In genomic region chr14:77045570-77045890, GRCh38 we compare ENCODE assay signal across 2 cellular contexts.
TF ChIP-seq lines count a peak whose summit lies in the region.

No MANE protein-coding gene starts in this region.

TF ChIP-seq in HEK293, 187 proteins besides CTCF, POLR2A, EP300 and RAD21:
- TF ChIP-seq KLF1 (tag by site-specific recombination; IDR thresholded peaks at IDR 0.05) (peak; percentile 38; the same call in 1 of the 2 replicates), ZBTB20 (tag by site-specific recombination; IDR thresholded peaks at IDR 0.05) (peak; percentile 43; the same call in 1 of the 2 replicates), ZNF302 (tag by site-specific recombination; IDR thresholded peaks at IDR 0.05; ENCODE audit: low read depth) (no peak)
TF ChIP-seq in HEK293: peak in this region for 2.

TF ChIP-seq in HepG2, 621 proteins besides CTCF, POLR2A, EP300 and RAD21:
- no peak for TF ChIP-seq RFXAP (CRISPR knock-in tag; IDR thresholded peaks at IDR 0.05; ENCODE audit: borderline replicate concordance)
- TF ChIP-seq CSRNP2 (CRISPR knock-in tag; conservative IDR thresholded peaks at IDR 0.05; ENCODE audit: low read depth): no peak
- no peak for TF ChIP-seq CREB1 (IDR thresholded peaks at IDR 0.05)
- TF ChIP-seq CREB1 (CRISPR knock-in tag; IDR thresholded peaks at IDR 0.05): no peak
- no peak for TF ChIP-seq KDM2A (CRISPR knock-in tag; IDR thresholded peaks at IDR 0.05; ENCODE audit: borderline replicate concordance, low read depth)
- no peak for TF ChIP-seq MBNL3 (CRISPR knock-in tag; conservative IDR thresholded peaks at IDR 0.05)
- TF ChIP-seq CCDC6 (CRISPR knock-in tag; IDR thresholded peaks at IDR 0.05): no peak
- TF ChIP-seq SP4 (CRISPR knock-in tag; IDR thresholded peaks at IDR 0.05): no peak
- no peak for TF ChIP-seq ZNF557 (CRISPR knock-in tag; IDR thresholded peaks at IDR 0.05)
- no peak for TF ChIP-seq NONO (IDR thresholded peaks at IDR 0.05)
- no peak for TF ChIP-seq NONO (CRISPR knock-in tag; conservative IDR thresholded peaks at IDR 0.05)
